27 cellular contexts compared by ENCODE assay signal in the genomic region with DNA sequence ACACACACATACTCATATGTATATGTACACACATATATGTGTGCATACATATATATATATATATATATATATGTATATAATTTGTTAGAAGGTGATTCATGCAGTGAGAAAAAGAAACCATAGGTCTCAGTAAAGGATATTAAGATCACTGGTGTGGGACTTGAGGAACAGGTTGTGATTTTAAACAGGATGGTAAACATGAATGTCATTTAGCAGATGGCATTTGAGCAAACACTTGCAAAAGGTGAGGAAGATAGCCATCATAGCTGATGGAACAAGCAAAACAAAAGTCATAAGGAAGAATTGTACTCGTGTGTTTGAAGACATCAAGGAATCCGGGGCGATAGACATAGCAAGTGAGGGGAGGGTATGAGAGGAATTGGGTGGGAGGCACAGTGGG.
"Had no signal": no experiment of that assay in that cellular context is flagged by ENCODE, and none has a peak within 500 bp of the region (broad histone marks: within the 10 kb centered on the region; RNA-seq: fewer than 3 reads in every experiment).

No MANE protein-coding gene starts in this region.

- H3K36me3 Mint-ChIP-seq: activated naive CD8-positive, alpha-beta T cell; WTC11 had no signal

- H3K4me3 Mint-ChIP-seq: activated CD8-positive, alpha-beta T cell treated with anti-CD3 and anti-CD28 coated beads for 36 hours; activated naive CD8-positive, alpha-beta T cell; activated T-cell treated with anti-CD3 and anti-CD28 coated beads, Interleukin-2, amount 50 U/mL, for 4 hours; activated T-helper 17 cell treated with anti-CD3 and anti-CD28 coated beads, Interleukin-2, amount 50 U/mL, for 72 hours; central memory CD8-positive, alpha-beta T cell; dendritic cell treated with granulocyte-macrophage colony-stimulating factor and Interleukin-4, amounts not matched to agents 40 ng/mL and 50 ng/mL, for 4 days; endodermal cell; WTC11 had no signal

- H3K4me1 Mint-ChIP-seq: activated T-helper 17 cell treated with anti-CD3 and anti-CD28 coated beads, Interleukin-2, amount 50 U/mL, for 72 hours; central memory CD8-positive, alpha-beta T cell; endodermal cell; WTC11 had no signal

- H3K9me3 Mint-ChIP-seq: activated CD8-positive, alpha-beta T cell treated with anti-CD3 and anti-CD28 coated beads for 36 hours; activated T-cell treated with anti-CD3 and anti-CD28 coated beads, Interleukin-2, amount 50 U/mL, for 4 hours; dendritic cell treated with granulocyte-macrophage colony-stimulating factor and Interleukin-4, amounts not matched to agents 40 ng/mL and 50 ng/mL, for 4 days; endodermal cell had no signal

- H3K27me3 ChIP-seq: brain microvascular endothelial cell, dorsolateral prefrontal cortex had no signal

- ATAC-seq: activated CD8-positive, alpha-beta T cell treated with anti-CD3 and anti-CD28 coated beads for 36 hours; activated T-cell treated with anti-CD3 and anti-CD28 coated beads, Interleukin-2, amount 50 U/mL, for 4 hours; activated T-helper 17 cell treated with anti-CD3 and anti-CD28 coated beads, Interleukin-2, amount 50 U/mL, for 72 hours; esophagus mucosa; WTC11 had no signal

- H3K27ac Mint-ChIP-seq: activated CD8-positive, alpha-beta T cell treated with anti-CD3 and anti-CD28 coated beads for 36 hours; activated naive CD8-positive, alpha-beta T cell; activated T-helper 17 cell treated with anti-CD3 and anti-CD28 coated beads, Interleukin-2, amount 50 U/mL, for 72 hours; dendritic cell treated with granulocyte-macrophage colony-stimulating factor and Interleukin-4, amounts not matched to agents 40 ng/mL and 50 ng/mL, for 4 days; endodermal cell; WTC11 had no signal

- H3K27me3 Mint-ChIP-seq: activated CD8-positive, alpha-beta T cell treated with anti-CD3 and anti-CD28 coated beads for 36 hours; activated naive CD8-positive, alpha-beta T cell; activated T-helper 17 cell treated with anti-CD3 and anti-CD28 coated beads, Interleukin-2, amount 50 U/mL, for 72 hours; central memory CD8-positive, alpha-beta T cell; dendritic cell treated with granulocyte-macrophage colony-stimulating factor and Interleukin-4, amounts not matched to agents 40 ng/mL and 50 ng/mL, for 4 days had no signal

- H3K4me3 ChIP-seq: coronary artery, dorsolateral prefrontal cortex had no signal

- H3K36me3 ChIP-seq: brain microvascular endothelial cell had no signal

- DNase-seq: activated CD4-positive, alpha-beta T cell treated with anti-CD3 and anti-CD28 coated beads for 1 hour; activated CD4-positive, alpha-beta T cell treated with anti-CD3 and anti-CD28 coated beads for 4 hours; activated CD4-positive, alpha-beta T cell treated with anti-CD3 and anti-CD28 coated beads, Interleukin-2, amount 50 U/mL, for 1 hour; activated CD4-positive, alpha-beta T cell treated with anti-CD3 and anti-CD28 coated beads, Interleukin-2, amount 50 U/mL, for 48 hours; activated CD8-positive, alpha-beta memory T cell treated with anti-CD3 and anti-CD28 coated beads for 24 hours; activated CD8-positive, alpha-beta T cell treated with anti-CD3 and anti-CD28 coated beads for 36 hours; activated effector memory CD4-positive, alpha-beta T cell treated with Interleukin-2 at 50 U/mL for 16 hours; activated gamma-delta T cell treated with Interleukin-2 at 50 U/mL for 16 hours; activated naive CD4-positive, alpha-beta T cell treated with anti-CD3 and anti-CD28 coated beads, Interleukin-2, amount 50 U/mL, for 16 hours; activated naive CD4-positive, alpha-beta T cell treated with Interleukin-2 at 50 U/mL for 16 hours; activated T-cell treated with anti-CD3 and anti-CD28 coated beads, Interleukin-2, amount 50 U/mL, for 4 hours; amniotic stem cell; anterior cingulate cortex; brain microvascular endothelial cell; dorsolateral prefrontal cortex; effector memory CD4-positive, alpha-beta T cell; endodermal cell; foreskin fibroblast; head of caudate nucleus; T-helper 2 cell had no signal

- H3K27ac ChIP-seq: brain microvascular endothelial cell, coronary artery, dorsolateral prefrontal cortex had no signal
